ENCODE assay signal across 8 cellular contexts in the genomic region with DNA sequence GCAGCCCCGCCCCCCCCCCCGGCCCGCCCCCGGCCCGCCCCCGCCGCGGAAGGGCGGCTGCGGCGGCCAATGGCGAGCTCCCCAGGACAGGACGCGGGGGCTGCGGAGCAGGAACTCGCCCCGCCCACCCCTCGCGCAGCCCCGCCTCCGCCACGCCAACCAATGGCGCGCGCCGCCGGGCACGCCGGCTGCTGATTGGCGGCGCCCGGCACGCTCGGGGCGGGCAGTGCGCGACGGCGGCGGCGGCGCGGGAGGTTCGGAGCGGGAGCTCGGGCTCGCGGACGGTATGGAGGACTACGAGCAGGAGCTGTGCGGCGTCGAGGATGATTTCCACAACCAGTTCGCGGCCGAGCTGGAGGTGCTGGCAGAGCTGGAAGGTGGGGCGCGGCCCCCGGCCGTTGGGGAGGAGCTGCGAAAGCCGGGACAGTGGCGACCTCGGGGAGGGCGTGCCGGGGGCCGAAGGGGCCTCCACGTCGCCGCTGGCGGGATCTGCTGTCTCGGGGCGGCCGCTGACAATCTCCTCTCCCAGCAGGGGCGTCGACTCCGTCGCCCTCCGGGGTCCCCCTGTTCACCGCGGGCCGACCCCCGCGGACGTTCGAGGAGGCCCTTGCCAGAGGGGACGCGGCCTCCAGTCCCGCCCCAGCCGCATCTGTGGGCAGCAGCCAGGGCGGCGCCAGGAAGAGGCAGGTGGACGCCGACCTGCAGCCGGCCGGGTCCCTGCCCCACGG. TPM values are rescaled to one million over a fixed set of nuclear protein-coding genes. Genes with fewer than 3 reads are reported as not detected.
DNase-seq lines count a peak whose midpoint lies in the region; ATAC-seq and TF ChIP-seq lines count a peak whose summit lies in the region.

A gene (plus strand): TSS at position 222 of the 728 bp plus-strand sequence. CDS start 65 bp downstream, at position 287.

- H4K20me1 ChIP-seq in PC-9 (ENCODE audit: insufficient read depth), result peaks cover 13% of the 10 kb centered on the region; the same call in 1 of the 2 replicates

- H3K36me3 Mint-ChIP-seq in activated T-cell treated with anti-CD3 and anti-CD28 coated beads, Interleukin-2, amount 50 U/mL, for 4 hours (ENCODE audit: insufficient read depth), result peaks cover 5% of the 10 kb centered on the region

- H3K27me3 Mint-ChIP-seq in activated T-cell treated with anti-CD3 and anti-CD28 coated beads, Interleukin-2, amount 50 U/mL, for 4 hours (ENCODE audit: low read depth), result no peaks in the 10 kb centered on the region

- no peak for TF ChIP-seq CTCF in PC-9 (conservative IDR thresholded peaks at IDR 0.05)

- H3K4me3 ChIP-seq in PC-9, result peak within 1 kb of the TSS; percentile 96
- peak within 1 kb of the TSS; percentile 88 to 91 for H3K4me3 ChIP-seq in esophagus (ENCODE audit: low read depth in 1 of 2, low read length in 2 of 2)
- peak within 1 kb of the TSS; percentile 87 for H3K4me3 ChIP-seq in mucosa of stomach (ENCODE audit: low read length)

- H3K36me3 ChIP-seq in PC-9 (ENCODE audit: low read depth) (no peaks in the 10 kb centered on the region; the same call in 1 of the 2 replicates), esophagus (ENCODE audit: control insufficient read depth in 2 of 2, insufficient read depth in 2 of 2, low read length in 1 of 2) (peaks cover 0 to 24% of the 10 kb centered on the region in 2 donors), mucosa of stomach (ENCODE audit: control insufficient read depth, insufficient read depth, low read length) (no peaks in the 10 kb centered on the region)

- peak within 1 kb of the TSS; percentile 92 for H3K4me2 ChIP-seq in PC-9

- H3K79me2 ChIP-seq in PC-9 (ENCODE audit: low read depth), result peaks cover 28% of the 10 kb centered on the region

- peak within 1 kb of the TSS; percentile 90 for H2AFZ ChIP-seq in PC-9

- in situ Hi-C loops in KBM-7 (cut with MboI; ENCODE audit: low pct_unique_long_range_greater_than_20kb, low sequenced_read_pairs), result loop anchor here (10.0 kb wide), 1 partner anchor 74 kb away; a partner anchor contains a TSS

- H3K9ac ChIP-seq in mucosa of stomach (ENCODE audit: low read length), result peak within 1 kb of the TSS; percentile 85

- intact Hi-C loops in PC-9 (cut with micrococcal nuclease; ENCODE audit: unreplicated experiment), result no loop called here

- peaks cover 16% of the 10 kb centered on the region for H3K4me1 ChIP-seq in PC-9 (replicated peaks; ENCODE audit: insufficient read depth)
- H3K4me1 ChIP-seq in esophagus (ENCODE audit: control insufficient read depth in 2 of 2, insufficient read depth in 2 of 2, low read length in 1 of 2), result peaks cover 12 to 26% of the 10 kb centered on the region in 2 donors
- H3K4me1 ChIP-seq in mucosa of stomach (ENCODE audit: control insufficient read depth, insufficient read depth, low read length), result peaks cover 22% of the 10 kb centered on the region

- H3K27ac ChIP-seq in PC-9 (no peak within 1 kb of the TSS), esophagus (ENCODE audit: low read depth in 2 of 2, low read length in 1 of 2) (peak within 1 kb of the TSS; percentile 59 to 69)

- CTCF ChIA-PET in PC-9 (lab: Charles Lee), result interaction anchor here (0.6 to 1.8 kb wide), 7 partner anchors 27 to 715 kb away, joined by 3 to 10 read pairs (median 4); a partner anchor contains a TSS

- BruUV-seq in PC-9 (replicated peaks; lab: Mats Ljungman, UMichigan), result no TSS peak

- H3K27me3 ChIP-seq in PC-9 (ENCODE audit: insufficient read depth, low read depth) (no peaks in the 10 kb centered on the region), esophagus (ENCODE audit: control insufficient read depth in 1 of 2, insufficient read depth in 2 of 2, low read length in 2 of 2) (no peaks in the 10 kb centered on the region), mucosa of stomach (ENCODE audit: control insufficient read depth, insufficient read depth, low read length) (peaks cover 5% of the 10 kb centered on the region)

- peak; percentile 54 for ATAC-seq in GM21717 (IDR thresholded peaks at IDR 0.05; ENCODE audit: unreplicated experiment)
- peak; percentile 90 for ATAC-seq in activated T-cell treated with anti-CD3 and anti-CD28 coated beads, Interleukin-2, amount 50 U/mL, for 4 hours

- peaks cover 10% of the 10 kb centered on the region; the same call in 1 of the 2 replicates for H3F3A ChIP-seq in PC-9 (ENCODE audit: insufficient read depth, low read depth)

- POLR2A ChIA-PET in PC-9 (lab: Charles Lee; ENCODE audit: unreplicated experiment), result interaction anchor here (0.6 to 1.3 kb wide), 11 partner anchors 15 to 889 kb away, joined by 3 to 41 read pairs (median 4); a partner anchor contains a TSS

- no peaks in the 10 kb centered on the region for H3K9me3 ChIP-seq in PC-9 (ENCODE audit: insufficient read depth, low read depth)
- H3K9me3 ChIP-seq in esophagus (ENCODE audit: control insufficient read depth in 2 of 2, insufficient read depth in 1 of 2, low read depth in 1 of 2, low read length in 1 of 2), result no peaks in the 10 kb centered on the region
- no peaks in the 10 kb centered on the region for H3K9me3 ChIP-seq in mucosa of stomach (ENCODE audit: control insufficient read depth, low read length)

- DNase-seq in DMS114 treated with DMSO at 0.1 percent for 48 hours (lab: John Stamatoyannopoulos, UW; ENCODE audit: unreplicated experiment), result peak; percentile 67
- peak; percentile 77 for DNase-seq in KBM-7
- peak; percentile 74 to 97 for DNase-seq in PC-9
- peak; percentile 92 for DNase-seq in activated T-cell treated with anti-CD3 and anti-CD28 coated beads, Interleukin-2, amount 50 U/mL, for 4 hours
- DNase-seq in stimulated activated CD8-positive, alpha-beta memory T cell treated with anti-CD3 and anti-CD28 coated beads, Interleukin-4, amount 100 ng/mL, for 4 hours (ENCODE audit: low read depth in 2 of 2, low spot score in 1 of 2), result peak; percentile 82 to 85

- 0 to 1% methylated on average over 64 to 97 of the region's 97 CpGs for WGBS in esophagus, 2 donors

- no peaks in the 10 kb centered on the region for H3K9me2 ChIP-seq in PC-9 (ENCODE audit: insufficient read depth)

- H3K4me1 Mint-ChIP-seq in activated T-cell treated with anti-CD3 and anti-CD28 coated beads, Interleukin-2, amount 50 U/mL, for 4 hours (ENCODE audit: low read depth), result peaks cover 11% of the 10 kb centered on the region

- no peaks in the 10 kb centered on the region for H3K9me3 Mint-ChIP-seq in activated T-cell treated with anti-CD3 and anti-CD28 coated beads, Interleukin-2, amount 50 U/mL, for 4 hours

- H3K4me3 Mint-ChIP-seq in activated T-cell treated with anti-CD3 and anti-CD28 coated beads, Interleukin-2, amount 50 U/mL, for 4 hours, result peak within 1 kb of the TSS; percentile 91

RNA-seq across cellular contexts. Expression of the gene that starts here (rescaled TPM):
- 67.7 and 77.8 TPM in 2 replicates for total RNA-seq in PC-9 (2021)
- total RNA-seq in activated T-cell treated with anti-CD3 and anti-CD28 coated beads, Interleukin-2, amount 50 U/mL, for 4 hours, result 100 to 1,000 TPM; 138 to 171 (median 161) TPM
- polyA plus RNA-seq in esophagus, result 10 to 100 TPM; 14.8 to 28.9 TPM
